ENCODE assay signal across 7 cellular contexts in genomic region chr1:43365678-43366077, GRCh38. TPM values are rescaled to one million over a fixed set of nuclear protein-coding genes. Genes with fewer than 3 reads are reported as not detected.
DNase-seq lines count a peak whose midpoint lies in the region; FAIRE-seq and TF ChIP-seq lines count a peak whose summit lies in the region.
"Had no signal": no experiment of that assay in that cellular context is flagged by ENCODE, and none has a peak within 500 bp of the region (broad histone marks: within the 10 kb centered on the region; RNA-seq: fewer than 3 reads in every experiment).

No MANE protein-coding gene starts in this region.

- H3K79me2 ChIP-seq in OCI-LY3 (ENCODE audit: low read length) (peaks cover 48% of the 10 kb centered on the region), smooth muscle cell (ENCODE audit: low read depth) (peaks cover 26% of the 10 kb centered on the region)

- TF ChIP-seq CTCF in OCI-LY3 (IDR thresholded peaks at IDR 0.05; ENCODE audit: low read depth, low read length): no peak
- TF ChIP-seq CTCF in colonic mucosa (IDR thresholded peaks at IDR 0.05): no peak
- TF ChIP-seq CTCF in smooth muscle cell (IDR thresholded peaks at IDR 0.05; ENCODE audit: borderline replicate concordance, insufficient read depth, poor library complexity, severe bottlenecking): no peak

- no peak overlapping the region for H2AFZ ChIP-seq in OCI-LY3 (ENCODE audit: low read depth, low read length)
- H2AFZ ChIP-seq in smooth muscle cell (ENCODE audit: low read depth): no peak overlapping the region

- no peak overlapping the region for H3K27ac ChIP-seq in OCI-LY3 (ENCODE audit: low read length)
- H3K27ac ChIP-seq in colonic mucosa: peak overlapping the region; percentile 96
- peak overlapping the region; percentile 7 for H3K27ac ChIP-seq in smooth muscle cell (ENCODE audit: low read depth)

- DNase-seq in colonic mucosa (no peak), smooth muscle cell (lab: John Stamatoyannopoulos, UW; ENCODE audit: unreplicated experiment) (no peak), posterior vena cava (ENCODE audit: low spot score) (no peak), GM12892 (ENCODE audit: insufficient read length) (no peak)
- DNase-seq: retina, RPMI8226 had no signal

- 92% methylated on average over 2 of the region's 2 CpGs for WGBS in smooth muscle cell (ENCODE audit: low lambda C conversion rate)

- H3K4me1 ChIP-seq in OCI-LY3 (ENCODE audit: low read length): peaks cover 11% of the 10 kb centered on the region
- H3K4me1 ChIP-seq in colonic mucosa: peaks cover 13% of the 10 kb centered on the region
- peaks cover 16% of the 10 kb centered on the region for H3K4me1 ChIP-seq in smooth muscle cell (ENCODE audit: low read depth)

- no peak for FAIRE-seq in GM12892 (lab: Jason Lieb, UNC)

- H3F3A ChIP-seq in smooth muscle cell (ENCODE audit: low read depth): peaks cover 14% of the 10 kb centered on the region

- H3K4me2 ChIP-seq in OCI-LY3 (ENCODE audit: low read length) (peak overlapping the region; percentile 91), smooth muscle cell (peak overlapping the region; percentile 95)

- no peaks in the 10 kb centered on the region for H3K27me3 ChIP-seq in OCI-LY3 (ENCODE audit: low read depth, low read length)
- no peaks in the 10 kb centered on the region for H3K27me3 ChIP-seq in colonic mucosa
- no peaks in the 10 kb centered on the region for H3K27me3 ChIP-seq in smooth muscle cell (ENCODE audit: low read depth)

- H3K4me3 ChIP-seq in OCI-LY3 (ENCODE audit: low read length) (peak overlapping the region; percentile 100), colonic mucosa (peak overlapping the region; percentile 53), smooth muscle cell (peak overlapping the region; percentile 70)

- H3K36me3 ChIP-seq in OCI-LY3 (replicated peaks; ENCODE audit: low read depth, low read length): peaks cover 29% of the 10 kb centered on the region
- peaks cover 25% of the 10 kb centered on the region for H3K36me3 ChIP-seq in colonic mucosa
- no peaks in the 10 kb centered on the region for H3K36me3 ChIP-seq in smooth muscle cell (ENCODE audit: low read depth)

- no peak for TF ChIP-seq POLR2A in GM12892 (IDR thresholded peaks at IDR 0.05; ENCODE audit: low read depth, low read length)

- intact Hi-C loops in colonic mucosa (cut with DNase I) (no loop called here), posterior vena cava (cut with DNase I) (no loop called here)

- peak overlapping the region; percentile 100; the same call in 1 of the 2 replicates for H3K9ac ChIP-seq in OCI-LY3 (ENCODE audit: low read length)
- H3K9ac ChIP-seq in colonic mucosa (ENCODE audit: low read depth in 2 of 2, low read length in 2 of 2): peak overlapping the region; percentile 47 to 97
- no peak overlapping the region for H3K9ac ChIP-seq in smooth muscle cell (ENCODE audit: low read depth)

- H4K20me1 ChIP-seq in OCI-LY3 (ENCODE audit: insufficient read depth, low read length) (no peaks in the 10 kb centered on the region), smooth muscle cell (ENCODE audit: low read depth) (peaks cover 25% of the 10 kb centered on the region)

- no peaks in the 10 kb centered on the region for H3K9me3 ChIP-seq in OCI-LY3 (ENCODE audit: insufficient read depth, low read length)
- no peaks in the 10 kb centered on the region for H3K9me3 ChIP-seq in colonic mucosa
- H3K9me3 ChIP-seq in smooth muscle cell (replicated peaks; ENCODE audit: low read depth): no peaks in the 10 kb centered on the region

RNA-seq across cellular contexts. Expression of gene ELOVL1, which starts 2.1 kb away (rescaled TPM):
- total RNA-seq in colonic mucosa (100 to 1,000 TPM; 165 to 176 TPM), smooth muscle cell (57.0 and 109 TPM in 2 replicates), posterior vena cava (10 to 100 TPM; 58.2 to 64.6 TPM)
- 101 and 104 TPM in 2 replicates for polyA plus RNA-seq in smooth muscle cell
- 43.9 TPM for polyA plus RNA-seq in GM12892 (2012; ENCODE audit: missing spikeins)

RNA-seq across cellular contexts. Expression of gene CDC20, which starts 6.9 kb away (rescaled TPM):
- total RNA-seq in colonic mucosa (100 to 1,000 TPM in 1 of 2 donors, 10 to 100 TPM in 1; 42.6 to 201 TPM), smooth muscle cell (7.8 and 17.4 TPM in 2 replicates), posterior vena cava (1 to 10 TPM in 1 of 2 donors, under 1 TPM in 1; 0.95 to 1.0 TPM)
- 17.2 and 18.7 TPM in 2 replicates for polyA plus RNA-seq in smooth muscle cell
- polyA plus RNA-seq in GM12892 (2012; ENCODE audit: missing spikeins): 42.4 TPM

RNA-seq across cellular contexts. Expression of gene MED8, which starts 23.9 kb away (rescaled TPM):
- total RNA-seq in colonic mucosa (10 to 100 TPM; 39.2 to 51.3 TPM), smooth muscle cell (61.4 and 75.2 TPM in 2 replicates), posterior vena cava (10 to 100 TPM; 27.0 to 30.5 TPM)
- polyA plus RNA-seq in smooth muscle cell: 76.3 and 77.4 TPM in 2 replicates
- 26.0 TPM for polyA plus RNA-seq in GM12892 (2012; ENCODE audit: missing spikeins)

RNA-seq across cellular contexts. Expression of gene SZT2, which starts 24.0 kb away (rescaled TPM):
- 10 to 100 TPM; 34.8 to 50.5 TPM for total RNA-seq in colonic mucosa
- total RNA-seq in smooth muscle cell: 12.3 and 20.8 TPM in 2 replicates
- 9.0 and 13.6 TPM in 2 replicates for polyA plus RNA-seq in smooth muscle cell
- 10 to 100 TPM; 43.3 to 45.8 TPM for total RNA-seq in posterior vena cava
- polyA plus RNA-seq in GM12892 (2012; ENCODE audit: missing spikeins): 16.1 TPM

RNA-seq across cellular contexts. Expression of gene MPL, which starts 28.1 kb away (rescaled TPM):
- total RNA-seq in colonic mucosa (under 1 TPM in 1 of 2 donors, not detected in 1; 0.12 TPM), smooth muscle cell (not detected in 2 replicates), posterior vena cava (under 1 TPM in 1 of 2 donors, not detected in 1; 0.90 TPM)
- polyA plus RNA-seq in smooth muscle cell: not detected in 2 replicates
- not detected for polyA plus RNA-seq in GM12892 (2012; ENCODE audit: missing spikeins)
